In the genomic region with DNA sequence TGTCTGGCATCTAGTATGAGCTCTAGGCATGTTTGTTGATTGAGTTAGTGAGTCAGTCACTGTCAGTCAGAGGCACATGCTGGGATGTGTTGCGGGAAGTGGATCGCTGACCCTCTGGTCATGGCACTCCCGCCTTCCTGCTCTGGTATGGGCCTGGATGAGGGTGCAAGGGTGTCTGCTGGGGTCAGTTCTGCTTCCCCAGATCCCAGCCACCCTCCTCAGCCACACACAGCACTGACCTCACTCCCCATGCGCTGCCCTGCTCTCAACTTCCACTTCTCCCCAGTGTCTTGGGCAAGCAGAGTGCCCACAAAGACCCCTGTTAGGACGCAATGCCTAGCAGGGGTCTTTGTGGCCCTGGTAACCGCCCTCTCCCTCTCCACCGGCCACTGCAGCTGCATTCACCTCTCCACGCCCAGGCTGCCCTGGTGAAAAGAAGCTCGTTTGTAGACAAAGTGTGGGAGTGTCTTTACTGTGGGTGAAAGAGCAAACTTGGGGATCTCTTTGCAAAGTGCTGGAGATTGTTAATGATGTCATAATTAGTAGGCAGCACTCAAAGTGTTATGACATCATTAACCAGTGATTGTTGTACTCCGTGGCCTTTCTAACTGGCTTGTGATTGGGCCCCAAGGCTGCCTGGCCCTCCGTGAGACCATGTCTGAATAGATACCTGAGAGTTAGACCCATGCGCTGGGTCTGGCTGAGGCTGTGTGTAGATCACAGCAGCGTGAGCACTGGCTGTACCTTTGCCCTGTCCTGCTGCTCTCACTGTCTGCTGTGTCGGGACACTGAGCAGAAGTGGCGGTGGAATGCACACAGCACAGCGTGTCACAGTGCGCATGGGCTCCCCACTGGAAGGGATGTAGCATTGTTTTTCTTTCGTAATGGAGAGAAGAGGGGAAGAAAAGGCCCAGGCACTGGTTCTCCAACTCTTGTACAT, we compare ENCODE assay signal across 15 cellular contexts.
DNase-seq lines count a peak whose midpoint lies in the region; ATAC-seq and TF ChIP-seq lines count a peak whose summit lies in the region.
"Had no signal": no experiment of that assay in that cellular context is flagged by ENCODE, and none has a peak within 500 bp of the region (broad histone marks: within the 10 kb centered on the region; RNA-seq: fewer than 3 reads in every experiment).

No MANE protein-coding gene starts in this region.

- peak; percentile 95 for ATAC-seq in Right ventricle myocardium inferior
- no peak for ATAC-seq in HG03439 (IDR thresholded peaks at IDR 0.05; ENCODE audit: unreplicated experiment)
- ATAC-seq: Panc1; stimulated activated naive B cell treated with anti-CD40 and anti-IgM and Interleukin-4, amounts not matched to agents 10 μg/mL and 1 μg/mL and 100 μg/mL, for 72 hours had no signal

- CTCF ChIA-PET in HEK293 (lab: Yijun Ruan, JAX): no interaction called here

- no peaks in the 10 kb centered on the region for H3K36me3 ChIP-seq in HEK293 (ENCODE audit: control insufficient read depth in 2 of 2, insufficient read depth in 1 of 2, low read length in 2 of 2)
- H3K36me3 ChIP-seq: ovary had no signal

- peaks cover 14% of the 10 kb centered on the region for H3K9me3 Mint-ChIP-seq in nephron

- no peak overlapping the region for H3K4me3 ChIP-seq in HEK293 (ENCODE audit: low read depth, low read length)
- H3K4me3 ChIP-seq: ovary had no signal

- no peaks in the 10 kb centered on the region for H3K9me3 ChIP-seq in HEK293 (ENCODE audit: control insufficient read depth, insufficient read depth, low read depth, low read length)
- H3K9me3 ChIP-seq: ovary had no signal

- H3K4me3 Mint-ChIP-seq in nephron: no peak overlapping the region
- H3K4me3 Mint-ChIP-seq: stimulated activated naive B cell treated with anti-CD40 and anti-IgM and Interleukin-4, amounts not matched to agents 10 μg/mL and 1 μg/mL and 100 μg/mL, for 72 hours; T-helper 1 cell treated with Interleukin-12 subunit alpha and Interleukin-12 subunit beta and Interleukin-4 antibody, amounts not matched to agents 30 μg/mL and 1 μg/mL, for 36 hours had no signal

- POLR2A ChIA-PET in HEK293 (lab: Yijun Ruan, JAX): no interaction called here

- TF ChIP-seq CTCF in HEK293 (tag by site-specific recombination; IDR thresholded peaks at IDR 0.05): no peak
- no peak for TF ChIP-seq CTCF in nephron (IDR thresholded peaks at IDR 0.05; ENCODE audit: unreplicated experiment in 3 of 3)

- intact Hi-C loops in Right ventricle myocardium inferior (cut with DNase I): loop anchor here (5.0 kb wide), 1 partner anchor 249 kb away; no protein-coding TSS in a partner anchor

- DNase-seq in Ammon's horn (ENCODE audit: low spot score) (peak; percentile 65), Right ventricle myocardium inferior (ENCODE audit: missing footprints) (peak; percentile 83), DMS114 treated with DMSO at 0.1 percent for 48 hours (lab: John Stamatoyannopoulos, UW; ENCODE audit: unreplicated experiment) (no peak), DMS79 treated with DMSO at 0.1 percent for 48 hours (lab: John Stamatoyannopoulos, UW) (no peak)
- no peak for DNase-seq in stimulated activated CD4-positive, alpha-beta T cell treated with anti-CD3 and anti-CD28 coated beads, Interleukin-4, amount 100 ng/mL, for 1 hour
- DNase-seq: foreskin fibroblast; NCI-H1092; NCI-H446; ovary; stimulated activated naive B cell treated with anti-CD40 and anti-IgM and Interleukin-4, amounts not matched to agents 10 μg/mL and 1 μg/mL and 100 μg/mL, for 72 hours had no signal

- peaks cover 25% of the 10 kb centered on the region for H3K4me1 Mint-ChIP-seq in nephron

- H3K27ac ChIP-seq in HEK293 (ENCODE audit: extremely low read depth, low read depth, low read length): no peak overlapping the region
- H3K27ac ChIP-seq: ovary had no signal

- H3K27me3 Mint-ChIP-seq in nephron (ENCODE audit: low read depth): peaks cover 3% of the 10 kb centered on the region
- H3K27me3 Mint-ChIP-seq: stimulated activated naive B cell treated with anti-CD40 and anti-IgM and Interleukin-4, amounts not matched to agents 10 μg/mL and 1 μg/mL and 100 μg/mL, for 72 hours had no signal

- peaks cover 10% of the 10 kb centered on the region for H3K4me1 ChIP-seq in HEK293 (ENCODE audit: control insufficient read depth, insufficient read depth, low read length)

- H3K36me3 Mint-ChIP-seq in nephron (ENCODE audit: low read depth): peaks cover 4% of the 10 kb centered on the region

- peak overlapping the region; percentile 50 to 93 (median 79) for H3K27ac Mint-ChIP-seq in nephron
- H3K27ac Mint-ChIP-seq: stimulated activated naive B cell treated with anti-CD40 and anti-IgM and Interleukin-4, amounts not matched to agents 10 μg/mL and 1 μg/mL and 100 μg/mL, for 72 hours; T-helper 1 cell treated with Interleukin-12 subunit alpha and Interleukin-12 subunit beta and Interleukin-4 antibody, amounts not matched to agents 30 μg/mL and 1 μg/mL, for 36 hours had no signal

TF ChIP-seq in HEK293, 187 proteins besides CTCF, POLR2A, EP300 and RAD21:
- TF ChIP-seq ZFHX2 (tag by site-specific recombination; conservative IDR thresholded peaks at IDR 0.05) (peak; percentile 65), EGR2 (tag by site-specific recombination; IDR thresholded peaks at IDR 0.05; ENCODE audit: low read depth) (0 out of 2 replicates have a peak, but pooled peaks have one; percentile 23), ZNF350 (tag by site-specific recombination; IDR thresholded peaks at IDR 0.05) (no peak)
- TF ChIP-seq, protein P1, sequence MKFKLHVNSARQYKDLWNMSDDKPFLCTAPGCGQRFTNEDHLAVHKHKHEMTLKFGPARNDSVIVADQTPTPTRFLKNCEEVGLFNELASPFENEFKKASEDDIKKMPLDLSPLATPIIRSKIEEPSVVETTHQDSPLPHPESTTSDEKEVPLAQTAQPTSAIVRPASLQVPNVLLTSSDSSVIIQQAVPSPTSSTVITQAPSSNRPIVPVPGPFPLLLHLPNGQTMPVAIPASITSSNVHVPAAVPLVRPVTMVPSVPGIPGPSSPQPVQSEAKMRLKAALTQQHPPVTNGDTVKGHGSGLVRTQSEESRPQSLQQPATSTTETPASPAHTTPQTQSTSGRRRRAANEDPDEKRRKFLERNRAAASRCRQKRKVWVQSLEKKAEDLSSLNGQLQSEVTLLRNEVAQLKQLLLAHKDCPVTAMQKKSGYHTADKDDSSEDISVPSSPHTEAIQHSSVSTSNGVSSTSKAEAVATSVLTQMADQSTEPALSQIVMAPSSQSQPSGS (tag by site-specific recombination; IDR thresholded peaks at IDR 0.05; ENCODE audit: low read depth): peak; percentile 88
TF ChIP-seq in HEK293: peak in this region for 3.

Comparison
In these comparisons a context has a peak if more than half of its experiments do, and no peak if none do; other contexts are left out.
1. DNase-seq: peak in Ammon's horn (single experiment) and Right ventricle myocardium inferior (single experiment); none in DMS114 treated with DMSO at 0.1 percent for 48 hours (single experiment), stimulated activated CD4-positive, alpha-beta T cell treated with anti-CD3 and anti-CD28 coated beads, Interleukin-4, amount 100 ng/mL, for 1 hour (single experiment) and DMS79 treated with DMSO at 0.1 percent for 48 hours (single experiment).